In the genomic region with DNA sequence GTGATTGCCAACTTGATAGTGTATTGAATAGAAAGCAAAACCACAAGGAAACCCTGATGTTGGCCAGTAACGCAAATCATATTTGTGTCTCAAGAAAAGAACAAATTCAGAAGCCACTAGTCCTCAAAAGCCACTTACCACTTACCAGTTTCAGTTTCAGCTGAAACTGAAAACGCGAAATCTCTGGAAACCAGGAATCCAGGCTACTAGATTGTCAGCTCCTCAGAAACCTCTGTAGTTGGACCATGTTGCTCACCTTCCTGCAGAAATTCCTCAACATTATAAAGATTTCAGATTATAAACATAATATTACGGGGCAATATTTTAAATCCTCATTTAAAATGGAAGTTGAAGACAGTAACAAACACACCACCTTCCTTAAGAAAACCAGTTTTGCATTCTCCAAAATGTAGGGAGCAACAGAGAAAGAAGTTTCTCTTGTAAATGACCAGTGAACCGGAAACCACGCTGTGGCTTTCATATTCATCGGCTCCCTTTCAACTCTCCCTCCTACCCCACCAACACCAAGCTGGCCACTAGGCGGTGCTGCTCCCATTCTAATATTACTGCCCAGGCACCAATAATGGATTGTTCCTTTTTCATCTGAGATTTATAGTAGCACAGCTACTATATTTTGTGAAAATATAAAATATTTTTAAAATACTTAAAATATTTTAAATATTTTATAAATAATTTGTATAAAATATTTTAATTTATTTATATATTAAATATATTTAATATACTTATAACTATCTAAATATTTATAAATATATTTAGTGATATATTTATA, we compare ENCODE assay signal across 8 cellular contexts. TPM values are rescaled to one million over a fixed set of nuclear protein-coding genes. Genes with fewer than 3 reads are reported as not detected.
DNase-seq lines count a peak whose midpoint lies in the region; ATAC-seq and FAIRE-seq lines count a peak whose summit lies in the region.

No MANE protein-coding gene starts in this region.

- DNase-seq in AG20443 (ENCODE audit: low spot score) (peak; percentile 91), NCI-H345 (lab: John Stamatoyannopoulos, UW) (peak; percentile 68), left colon (peak; percentile 84 to 96)
- peak; percentile 82 for DNase-seq in activated CD4-positive, CD25-positive, alpha-beta regulatory T cell treated with anti-CD3 and anti-CD28 coated beads, Interleukin-2, amount 50 U/mL, for 72 hours
- DNase-seq in stimulated activated CD4-positive, alpha-beta T cell treated with anti-CD3 and anti-CD28 coated beads, Interleukin-1b, Interleukin-23, amount 100 ng/mL, for 4 hours (ENCODE audit: low read depth in 2 of 2) = peak; percentile 75 to 78

- ATAC-seq in GM19023 (IDR thresholded peaks at IDR 0.05; ENCODE audit: unreplicated experiment) (peak; percentile 76), HG03280 (IDR thresholded peaks at IDR 0.05; ENCODE audit: unreplicated experiment) (peak; percentile 75), left colon (peak; percentile 99)

- peak; percentile 99 for FAIRE-seq in colon (lab: Jason Lieb, UNC)

- intact Hi-C loops in left colon (cut with DNase I, micrococcal nuclease) = no loop called here

RNA-seq across cellular contexts. Expression of a gene that starts 8.7 kb away (rescaled TPM):
- 100 to 1,000 TPM; 108 to 125 TPM for total RNA-seq in left colon

RNA-seq across cellular contexts. Expression of a gene that starts 32.3 kb away (rescaled TPM):
- total RNA-seq in left colon = 1 to 10 TPM; 1.7 to 2.2 TPM

Comparison
In these comparisons a context has a peak if more than half of its experiments do, and no peak if none do; other contexts are left out.
1. Peak in every context shown above with its lines: DNase-seq and ATAC-seq.